In genomic region chr20:32142991-32143390, GRCh38 we compare ENCODE assay signal across 32 cellular contexts.
"Had no signal": no experiment of that assay in that cellular context is flagged by ENCODE, and none has a peak within 500 bp of the region (broad histone marks: within the 10 kb centered on the region; RNA-seq: fewer than 3 reads in every experiment).

No MANE protein-coding gene starts in this region.

- H3K9me3 Mint-ChIP-seq: activated CD4-positive, alpha-beta memory T cell treated with anti-CD3 and anti-CD28 coated beads, Interleukin-2, amount 10 ng/mL, durations not matched to agents 7 days and 5 days; activated naive CD4-positive, alpha-beta T cell treated with anti-CD3 and anti-CD28 coated beads, Interleukin-2, amount 50 U/mL, for 24 hours; activated naive CD8-positive, alpha-beta T cell treated with anti-CD3 and anti-CD28 coated beads, Interleukin-2, amount 10 ng/mL, durations not matched to agents 7 days and 5 days; activated T-helper 2 cell treated with anti-CD3 and anti-CD28 coated beads, Interferon-gamma antibody, Interleukin-2, Interleukin-4, amounts not matched to agents 10 μg/mL and 5 μg/mL and 100 μg/mL, durations not matched to agents 14 hours and 24 hours and 36 hours had no signal

- H3K4me2 ChIP-seq: KMS-11 had no signal

- DNase-seq: activated CD4-positive, alpha-beta memory T cell treated with anti-CD3 and anti-CD28 coated beads, Interleukin-2, amount 10 ng/mL, durations not matched to agents 7 days and 5 days; activated CD4-positive, alpha-beta T cell treated with anti-CD3 and anti-CD28 coated beads for 1 hour; activated CD4-positive, alpha-beta T cell treated with anti-CD3 and anti-CD28 coated beads for 48 hours; activated CD4-positive, CD25-positive, alpha-beta regulatory T cell; activated CD8-positive, alpha-beta memory T cell treated with anti-CD3 and anti-CD28 coated beads for 24 hours; activated CD8-positive, alpha-beta memory T cell treated with anti-CD3 and anti-CD28 coated beads, Interleukin-2, amount 10 ng/mL, durations not matched to agents 7 days and 5 days; activated CD8-positive, alpha-beta memory T cell treated with anti-CD3 and anti-CD28 coated beads, Interleukin-2, amount 50 U/mL, for 48 hours; activated gamma-delta T cell; activated naive CD4-positive, alpha-beta T cell treated with Interleukin-2 at 50 U/mL for 16 hours; activated naive CD8-positive, alpha-beta T cell treated with anti-CD3 and anti-CD28 coated beads, Interleukin-2, amount 10 ng/mL, durations not matched to agents 7 days and 5 days; amygdala; MM.1S; MV-4-11; NCI-H1092; NCI-H1436 treated with DMSO at 0.1 percent for 48 hours; NCI-H1694 treated with DMSO at 0.1 percent for 48 hours; NCI-H2029; NCI-H345; NCI-H524 treated with DMSO at 0.1 percent for 48 hours; PC-3; Peyer's patch; Right ventricle myocardium superior; SW 1271; T-helper 1 cell; T1000; WERI-Rb-1 had no signal

- ATAC-seq: activated CD8-positive, alpha-beta memory T cell treated with anti-CD3 and anti-CD28 coated beads, Interleukin-2, amount 10 ng/mL, durations not matched to agents 7 days and 5 days; PC-3 had no signal

- H3K27me3 Mint-ChIP-seq: activated CD4-positive, alpha-beta memory T cell treated with anti-CD3 and anti-CD28 coated beads, Interleukin-2, amount 10 ng/mL, durations not matched to agents 7 days and 5 days; activated CD8-positive, alpha-beta memory T cell treated with anti-CD3 and anti-CD28 coated beads, Interleukin-2, amount 10 ng/mL, durations not matched to agents 7 days and 5 days; activated naive CD4-positive, alpha-beta T cell treated with anti-CD3 and anti-CD28 coated beads, Interleukin-2, amount 50 U/mL, for 24 hours; activated naive CD8-positive, alpha-beta T cell treated with anti-CD3 and anti-CD28 coated beads, Interleukin-2, amount 10 ng/mL, durations not matched to agents 7 days and 5 days had no signal

- H3K4me1 Mint-ChIP-seq: activated CD4-positive, alpha-beta memory T cell treated with anti-CD3 and anti-CD28 coated beads, Interleukin-2, amount 10 ng/mL, durations not matched to agents 7 days and 5 days; activated CD8-positive, alpha-beta memory T cell treated with anti-CD3 and anti-CD28 coated beads, Interleukin-2, amount 10 ng/mL, durations not matched to agents 7 days and 5 days; activated naive CD4-positive, alpha-beta T cell treated with anti-CD3 and anti-CD28 coated beads, Interleukin-2, amount 50 U/mL, for 24 hours; activated naive CD8-positive, alpha-beta T cell treated with anti-CD3 and anti-CD28 coated beads, Interleukin-2, amount 10 ng/mL, durations not matched to agents 7 days and 5 days had no signal

- H3K27ac Mint-ChIP-seq: activated CD4-positive, alpha-beta memory T cell treated with anti-CD3 and anti-CD28 coated beads, Interleukin-2, amount 10 ng/mL, durations not matched to agents 7 days and 5 days; activated naive CD4-positive, alpha-beta T cell treated with anti-CD3 and anti-CD28 coated beads, Interleukin-2, amount 50 U/mL, for 24 hours; activated naive CD8-positive, alpha-beta T cell treated with anti-CD3 and anti-CD28 coated beads, Interleukin-2, amount 10 ng/mL, durations not matched to agents 7 days and 5 days; activated T-helper 2 cell treated with anti-CD3 and anti-CD28 coated beads, Interferon-gamma antibody, Interleukin-2, Interleukin-4, amounts not matched to agents 10 μg/mL and 5 μg/mL and 100 μg/mL, durations not matched to agents 14 hours and 24 hours and 36 hours had no signal

- H3K9me3 ChIP-seq: ascending aorta, Peyer's patch had no signal

- H3K9ac ChIP-seq: KMS-11 had no signal

- H3K4me3 ChIP-seq: ascending aorta, cardiac muscle cell, Peyer's patch had no signal

- H3K27ac ChIP-seq: ascending aorta, cardiac muscle cell, KMS-11, Peyer's patch, RWPE1, WERI-Rb-1 had no signal

- H3K27me3 ChIP-seq: ascending aorta, cardiac muscle cell, Peyer's patch had no signal

- H3K4me3 Mint-ChIP-seq: activated CD4-positive, alpha-beta memory T cell treated with anti-CD3 and anti-CD28 coated beads, Interleukin-2, amount 10 ng/mL, durations not matched to agents 7 days and 5 days; activated CD8-positive, alpha-beta memory T cell treated with anti-CD3 and anti-CD28 coated beads, Interleukin-2, amount 10 ng/mL, durations not matched to agents 7 days and 5 days; activated naive CD4-positive, alpha-beta T cell treated with anti-CD3 and anti-CD28 coated beads, Interleukin-2, amount 50 U/mL, for 24 hours; activated naive CD8-positive, alpha-beta T cell treated with anti-CD3 and anti-CD28 coated beads, Interleukin-2, amount 10 ng/mL, durations not matched to agents 7 days and 5 days had no signal

- H3K4me1 ChIP-seq: ascending aorta, Peyer's patch had no signal
